Comparison of ENCODE assay signal across 13 cellular contexts in the genomic region with DNA sequence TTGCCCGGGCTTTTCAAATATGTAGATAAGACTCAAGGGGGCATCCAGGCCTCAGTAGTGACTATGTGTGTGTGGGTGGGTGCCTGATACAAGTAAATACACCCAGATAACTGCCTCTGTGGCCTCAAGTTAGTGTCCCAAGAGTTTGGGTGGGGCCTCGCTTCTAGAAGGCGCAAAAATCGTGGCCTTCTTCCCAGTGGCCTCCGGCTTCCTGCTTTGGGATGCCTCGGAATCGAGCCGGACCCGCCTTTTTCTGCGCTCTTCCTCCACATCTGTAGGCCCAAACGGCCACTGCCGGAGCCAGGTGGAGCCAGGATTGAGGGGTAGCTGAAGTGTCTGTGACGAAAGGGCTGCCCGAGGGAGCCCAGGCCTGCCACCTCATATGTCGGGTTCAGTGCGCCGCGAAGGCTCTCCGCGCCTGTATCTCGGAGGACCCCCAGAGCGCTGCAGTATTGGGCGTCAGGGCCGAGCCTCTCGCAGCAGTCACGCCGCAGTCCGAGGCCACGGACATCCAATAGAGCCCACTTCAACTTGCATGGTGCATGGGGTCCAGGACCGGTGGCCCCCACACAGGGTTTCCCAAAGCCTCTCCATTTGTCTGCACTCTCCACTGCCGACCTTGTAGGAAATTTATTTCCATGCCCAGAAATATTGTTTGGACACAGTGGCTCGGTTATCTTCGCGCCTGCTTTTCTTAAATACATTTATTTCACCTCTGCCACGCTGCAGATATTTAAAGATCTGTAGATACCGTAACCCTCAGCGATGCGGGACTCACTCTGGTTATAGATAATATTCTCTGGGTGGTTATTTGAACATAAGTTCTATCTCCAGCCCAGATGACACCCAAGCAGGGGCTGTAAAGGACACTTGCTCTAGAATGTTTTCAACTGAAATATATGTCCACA. TPM values are rescaled to one million over a fixed set of nuclear protein-coding genes. Genes with fewer than 3 reads are reported as not detected.
A peak's percentile ranks its signal among the peaks of the same experiment; 100 is the strongest.
DNase-seq lines count a peak whose midpoint lies in the region; ATAC-seq and TF ChIP-seq lines count a peak whose summit lies in the region.
"Had no signal": no experiment of that assay in that cellular context is flagged by ENCODE, and none has a peak within 500 bp of the region (broad histone marks: within the 10 kb centered on the region; RNA-seq: fewer than 3 reads in every experiment).

No MANE protein-coding gene starts in this region.

- no peak overlapping the region for H4K8ac ChIP-seq in H9 (replicated peaks; ENCODE audit: insufficient read length, low read depth, low read length)

- H3K4me3 Mint-ChIP-seq in H9: peak overlapping the region in 1 of 2 experiments; percentile 67; a peak in 4 of 5 replicates
- no peak overlapping the region for H3K4me3 Mint-ChIP-seq in stimulated activated naive B cell treated with anti-CD40 and anti-IgM and Interleukin-4, amounts not matched to agents 10 μg/mL and 1 μg/mL and 100 μg/mL, for 72 hours

- no peak overlapping the region for H2BK20ac ChIP-seq in H9 (ENCODE audit: low read depth, low read length, poor library complexity, severe bottlenecking)

- no peak overlapping the region for H3T11ph ChIP-seq in H9 (ENCODE audit: low read length)

- peak overlapping the region in 1 of 4 donors; percentile 72 for H3K4me3 ChIP-seq in adrenal gland
- peak overlapping the region; percentile 10 for H3K4me3 ChIP-seq in kidney epithelial cell (ENCODE audit: low read depth, low read length)
- H3K4me3 ChIP-seq in testis: no peak overlapping the region

- H2BK120ac ChIP-seq in H9 (ENCODE audit: low read depth, low read length, poor library complexity, severe bottlenecking): no peak overlapping the region

- DNase-seq in H9 (peak; percentile 38), adrenal gland (peak in 1 of 7 donors; percentile 27), kidney epithelial cell (ENCODE audit: low read depth) (no peak), NOMO-1 treated with DMSO at 0.1 percent for 48 hours (lab: John Stamatoyannopoulos, UW; ENCODE audit: unreplicated experiment) (no peak), testis (no peak), HT-29 (ENCODE audit: low spot score) (no peak)
- DNase-seq in stimulated activated naive B cell treated with anti-CD40 and anti-IgM and Interleukin-4, amounts not matched to agents 10 μg/mL and 1 μg/mL and 100 μg/mL, for 72 hours: no peak
- DNase-seq: midbrain; NCI-H446; stimulated activated CD4-positive, alpha-beta T cell treated with anti-CD3 and anti-CD28 coated beads, Interleukin-4, amount 100 ng/mL, for 1 hour; SW 1271 had no signal

- peaks cover 97% of the 10 kb centered on the region for H3K27me3 Mint-ChIP-seq in H9 (ENCODE audit: low read depth)
- H3K27me3 Mint-ChIP-seq in stimulated activated naive B cell treated with anti-CD40 and anti-IgM and Interleukin-4, amounts not matched to agents 10 μg/mL and 1 μg/mL and 100 μg/mL, for 72 hours: peaks cover 69 to 91% of the 10 kb centered on the region in 2 donors

- no peak for ATAC-seq in stimulated activated naive B cell treated with anti-CD40 and anti-IgM and Interleukin-4, amounts not matched to agents 10 μg/mL and 1 μg/mL and 100 μg/mL, for 72 hours (replicated peaks)
- ATAC-seq: stimulated activated effector memory CD8-positive, alpha-beta T cell treated with anti-CD3 and anti-CD28 coated beads, Interleukin-12 subunit alpha, Interleukin-12 subunit beta, amount 100 ng/mL, for 72 hours had no signal

- no peaks in the 10 kb centered on the region for H3K79me1 ChIP-seq in H9 (ENCODE audit: insufficient read depth, low read depth, low read length, poor library complexity, severe bottlenecking)

- peaks cover 76% of the 10 kb centered on the region for H3K27me3 ChIP-seq in H9 (ENCODE audit: insufficient read depth, low read length)
- H3K27me3 ChIP-seq in adrenal gland: no peaks in the 10 kb centered on the region
- H3K27me3 ChIP-seq in kidney epithelial cell (ENCODE audit: control insufficient read depth, insufficient read depth, low read length): no peaks in the 10 kb centered on the region
- no peaks in the 10 kb centered on the region for H3K27me3 ChIP-seq in testis
- H3K27me3 ChIP-seq: ascending aorta had no signal

- no peak overlapping the region for H3K56ac ChIP-seq in H9 (ENCODE audit: insufficient read length, low read depth, low read length)

- intact Hi-C loops in adrenal gland (cut with DNase I) (loop anchor here (10.0 kb wide), 4 partner anchors 58 to 518 kb away; no protein-coding TSS in a partner anchor), testis (cut with DNase I; ENCODE audit: low total_unique reads) (loop anchor here (10.0 kb wide), 2 partner anchors 508 to 628 kb away; no protein-coding TSS in a partner anchor)

- H2AFZ ChIP-seq in H9 (ENCODE audit: low read length): no peak overlapping the region

- no peak overlapping the region for H2BK15ac ChIP-seq in H9 (ENCODE audit: low read depth, low read length)

- H3K27ac Mint-ChIP-seq in H9: no peak overlapping the region
- H3K27ac Mint-ChIP-seq in stimulated activated naive B cell treated with anti-CD40 and anti-IgM and Interleukin-4, amounts not matched to agents 10 μg/mL and 1 μg/mL and 100 μg/mL, for 72 hours: peak overlapping the region; percentile 85
- H3K27ac Mint-ChIP-seq: stimulated activated effector memory CD8-positive, alpha-beta T cell treated with anti-CD3 and anti-CD28 coated beads, Interleukin-12 subunit alpha, Interleukin-12 subunit beta, amount 100 ng/mL, for 72 hours had no signal

- H3K36me3 Mint-ChIP-seq in H9 (ENCODE audit: insufficient read depth in 1 of 3, low read depth in 3 of 3): no peaks in the 10 kb centered on the region; a peak in 1 of 7 replicates
- peaks cover 3 to 7% of the 10 kb centered on the region in 2 donors for H3K36me3 Mint-ChIP-seq in stimulated activated naive B cell treated with anti-CD40 and anti-IgM and Interleukin-4, amounts not matched to agents 10 μg/mL and 1 μg/mL and 100 μg/mL, for 72 hours
- H3K36me3 Mint-ChIP-seq: stimulated activated effector memory CD8-positive, alpha-beta T cell treated with anti-CD3 and anti-CD28 coated beads, Interleukin-12 subunit alpha, Interleukin-12 subunit beta, amount 100 ng/mL, for 72 hours had no signal

- TF ChIP-seq POLR2A in adrenal gland (IDR thresholded peaks at IDR 0.05): no peak
- TF ChIP-seq POLR2A in testis (IDR thresholded peaks at IDR 0.05): no peak

- H2BK12ac ChIP-seq in H9 (ENCODE audit: insufficient read length, low read depth, low read length): no peak overlapping the region

- H3K4me1 ChIP-seq in H9 (ENCODE audit: insufficient read depth, low read length): no peaks in the 10 kb centered on the region
- peaks cover 0 to 15% of the 10 kb centered on the region in 2 donors for H3K4me1 ChIP-seq in adrenal gland (replicated peaks in 1 of 2)
- H3K4me1 ChIP-seq in testis: peaks cover 3% of the 10 kb centered on the region

- H3K9me3 Mint-ChIP-seq in H9: peaks cover 0 to 2% of the 10 kb centered on the region in 2 experiments; a peak in 3 of 5 replicates
- peaks cover 4% of the 10 kb centered on the region in 2 donors for H3K9me3 Mint-ChIP-seq in stimulated activated naive B cell treated with anti-CD40 and anti-IgM and Interleukin-4, amounts not matched to agents 10 μg/mL and 1 μg/mL and 100 μg/mL, for 72 hours

- H3K79me2 ChIP-seq in H9 (ENCODE audit: insufficient read depth, low read length): no peaks in the 10 kb centered on the region

- peaks cover 37% of the 10 kb centered on the region for H3K23me2 ChIP-seq in H9 (ENCODE audit: insufficient read length, low read depth, low read length, poor library complexity, severe bottlenecking)

- H3K4ac ChIP-seq in H9 (ENCODE audit: low read depth, low read length): no peak overlapping the region

- H3K14ac ChIP-seq in H9 (ENCODE audit: insufficient read depth, low read length): no peak overlapping the region; the same call in 1 of the 2 replicates

- no peak overlapping the region for H3K27ac ChIP-seq in H9 (ENCODE audit: insufficient read length, low read depth, low read length)
- H3K27ac ChIP-seq in adrenal gland: peak overlapping the region in 4 of 5 donors; percentile 69 to 97 (median 94)
- H3K27ac ChIP-seq in testis: no peak overlapping the region

- no peak overlapping the region for H3K4me2 ChIP-seq in H9 (ENCODE audit: insufficient read depth, insufficient read length, low read length)

- H3K23ac ChIP-seq in H9 (ENCODE audit: insufficient read length, low read depth, low read length): no peak overlapping the region

- no peak overlapping the region for H4K91ac ChIP-seq in H9 (ENCODE audit: insufficient read length, low read depth, low read length)

- TF ChIP-seq CTCF in H9 (conservative IDR thresholded peaks at IDR 0.05) (no peak), adrenal gland (IDR thresholded peaks at IDR 0.05) (no peak), kidney epithelial cell (IDR thresholded peaks at IDR 0.05; ENCODE audit: insufficient read depth, low read length, poor library complexity, severe bottlenecking) (no peak), testis (IDR thresholded peaks at IDR 0.05) (no peak)

- H3K9ac ChIP-seq in H9 (ENCODE audit: extremely low read depth, insufficient read length, low read length): no peak overlapping the region

- no peak overlapping the region for H4K5ac ChIP-seq in H9 (ENCODE audit: insufficient read length, low read depth, low read length)

- H3K4me1 Mint-ChIP-seq in H9: peaks cover 38 to 47% of the 10 kb centered on the region in 2 experiments
- H3K4me1 Mint-ChIP-seq in stimulated activated naive B cell treated with anti-CD40 and anti-IgM and Interleukin-4, amounts not matched to agents 10 μg/mL and 1 μg/mL and 100 μg/mL, for 72 hours: peaks cover 22 to 47% of the 10 kb centered on the region in 2 donors

- no peak overlapping the region for H3K18ac ChIP-seq in H9 (ENCODE audit: insufficient read length, low read depth, low read length)

- H3K9me3 ChIP-seq in H9 (ENCODE audit: control insufficient read depth, low read depth, low read length) (no peaks in the 10 kb centered on the region), adrenal gland (replicated peaks in 1 of 3) (no peaks in the 10 kb centered on the region), testis (no peaks in the 10 kb centered on the region)
- H3K9me3 ChIP-seq: ascending aorta had no signal

- WGBS in H9 (ENCODE audit: extremely low coverage, insufficient read length, low lambda C conversion rate): no CpG with 5 or more reads among the region's 38 CpGs
- WGBS in adrenal gland, 4 donors: 92 to 95% (median 95%) methylated on average over 35 to 38 of the region's 38 CpGs
- 54 to 64% methylated on average over 38 of the region's 38 CpGs for WGBS in testis, 2 donors

- peaks cover 3% of the 10 kb centered on the region for H4K20me1 ChIP-seq in H9 (ENCODE audit: control insufficient read depth, insufficient read depth, insufficient read length)

- no peak overlapping the region for H2BK5ac ChIP-seq in H9 (ENCODE audit: insufficient read length, low read length)

- H2AK5ac ChIP-seq in H9 (ENCODE audit: insufficient read length, low read length): no peak overlapping the region

- no peaks in the 10 kb centered on the region for H3K36me3 ChIP-seq in adrenal gland (replicated peaks in 1 of 2)
- H3K36me3 ChIP-seq in kidney epithelial cell (ENCODE audit: control insufficient read depth, insufficient read depth, low read length): no peaks in the 10 kb centered on the region
- no peaks in the 10 kb centered on the region for H3K36me3 ChIP-seq in testis (ENCODE audit: low read depth, missing control alignments)
- H3K36me3 ChIP-seq: ascending aorta had no signal

RNA-seq across cellular contexts. Expression of gene ZNF503, which starts 4.8 kb away (rescaled TPM):
- total RNA-seq in H9 (2021) (0.09 and 0.13 TPM in 2 replicates), adrenal gland (100 to 1,000 TPM in 1 of 8 donors, 10 to 100 TPM in 7; 39.0 to 129 (median 74.7) TPM), kidney epithelial cell (13.8 and 16.8 TPM in 2 replicates), testis (1 to 10 TPM; 8.0 to 9.8 TPM)
- polyA plus RNA-seq in adrenal gland (10 to 100 TPM in 2 of 3 donors, 1 to 10 TPM in 1; 6.0 to 40.7 (median 35.0) TPM), testis (ENCODE audit: insufficient read depth, low read depth, low replicate concordance) (7.0 TPM)
- 4.6 and 8.8 TPM in 2 replicates for total RNA-seq in HT-29 (2014; rRNA removed; shearing (Covaris generic))

RNA-seq across cellular contexts. Expression of gene LRMDA, which starts 25.0 kb away (rescaled TPM):
- total RNA-seq in H9 (2021): 1.8 and 2.1 TPM in 2 replicates
- total RNA-seq in adrenal gland: 100 to 1,000 TPM in 1 of 8 donors, 10 to 100 TPM in 7; 30.7 to 102 (median 82.2) TPM
- 100 to 1,000 TPM in 1 of 3 donors, 10 to 100 TPM in 2; 43.0 to 132 (median 79.7) TPM for polyA plus RNA-seq in adrenal gland
- total RNA-seq in kidney epithelial cell: 18.7 and 24.3 TPM in 2 replicates
- 10 to 100 TPM in 1 of 2 donors, 1 to 10 TPM in 1; 7.6 to 10.6 TPM for total RNA-seq in testis
- 13.8 TPM for polyA plus RNA-seq in testis (ENCODE audit: insufficient read depth, low read depth, low replicate concordance)
- not detected in 2 replicates for total RNA-seq in HT-29 (2014; rRNA removed; shearing (Covaris generic))

Comparison
In these comparisons a context has a peak if more than half of its experiments do, and no peak if none do; other contexts are left out.
1. H3K27ac ChIP-seq: peak in adrenal gland (4 of 5); none in H9 (single experiment) and testis (0 of 2).